In genomic region chr17:35243459-35244204, GRCh38 we compare ENCODE assay signal across 7 cellular contexts. TPM values are rescaled to one million over a fixed set of nuclear protein-coding genes. Genes with fewer than 3 reads are reported as not detected.
DNase-seq lines count a peak whose midpoint lies in the region; ATAC-seq and TF ChIP-seq lines count a peak whose summit lies in the region.

No MANE protein-coding gene starts in this region.

- peak overlapping the region; percentile 94 for H3K4me2 ChIP-seq in OCI-LY1 (ENCODE audit: low read length)

- H3K27me3 ChIP-seq in OCI-LY1 (ENCODE audit: insufficient read depth, low read length): no peaks in the 10 kb centered on the region

- H3K4me3 Mint-ChIP-seq in natural killer cell treated with Interleukin-12 subunit alpha and Interleukin-12 subunit beta and Interleukin-15 and Interleukin-18, amount 100 ng/mL, for 72 hours: peak overlapping the region; percentile 96

- H3F3A ChIP-seq in OCI-LY1 (ENCODE audit: insufficient read depth, low read length): no peaks in the 10 kb centered on the region

- H3K79me2 ChIP-seq in OCI-LY1 (ENCODE audit: insufficient read depth, low read length): no peaks in the 10 kb centered on the region

- H3K36me3 Mint-ChIP-seq in natural killer cell treated with Interleukin-12 subunit alpha and Interleukin-12 subunit beta and Interleukin-15 and Interleukin-18, amount 100 ng/mL, for 72 hours: peaks cover 18% of the 10 kb centered on the region

- peak; percentile 36 for DNase-seq in activated T-helper 1 cell treated with Interleukin-2 at 50 U/mL for 16 hours (ENCODE audit: low read depth)
- DNase-seq in fibroblast of peridontal ligament (ENCODE audit: extremely low read depth): peak; percentile 78
- peak; percentile 78 for DNase-seq in natural killer cell treated with Interleukin-12 subunit alpha and Interleukin-12 subunit beta and Interleukin-15 and Interleukin-18, amount 100 ng/mL, for 72 hours (ENCODE audit: low spot score)
- DNase-seq in SIG-M5 treated with dmso at 0.1 percent for 504 hours (lab: John Stamatoyannopoulos, UW; ENCODE audit: unreplicated experiment): no peak

- TF ChIP-seq CTCF in OCI-LY1 (IDR thresholded peaks at IDR 0.05; ENCODE audit: low read length): no peak

- peaks cover 65 to 70% of the 10 kb centered on the region in 2 donors for H3K4me1 Mint-ChIP-seq in natural killer cell treated with Interleukin-12 subunit alpha and Interleukin-12 subunit beta and Interleukin-15 and Interleukin-18, amount 100 ng/mL, for 72 hours (ENCODE audit: low read depth in 2 of 2)

- no peaks in the 10 kb centered on the region for H3K9me3 ChIP-seq in OCI-LY1 (ENCODE audit: low read length)

- peaks cover 22% of the 10 kb centered on the region for H3K4me1 ChIP-seq in OCI-LY1 (ENCODE audit: insufficient read depth, low read length, severe bottlenecking)

- H3K27ac Mint-ChIP-seq in natural killer cell treated with Interleukin-12 subunit alpha and Interleukin-12 subunit beta and Interleukin-15 and Interleukin-18, amount 100 ng/mL, for 72 hours: peak overlapping the region; percentile 92 to 98

- ATAC-seq in GM21717 (IDR thresholded peaks at IDR 0.05; ENCODE audit: unreplicated experiment): peak; percentile 7
- peak; percentile 60 to 66 for ATAC-seq in natural killer cell treated with Interleukin-12 subunit alpha and Interleukin-12 subunit beta and Interleukin-15 and Interleukin-18, amount 100 ng/mL, for 72 hours

- no peaks in the 10 kb centered on the region for H3K36me3 ChIP-seq in OCI-LY1 (ENCODE audit: insufficient read depth, low read length)

- H3K4me3 ChIP-seq in OCI-LY1 (ENCODE audit: low read depth, low read length, poor library complexity, severe bottlenecking): peak overlapping the region; percentile 91

- H3K27ac ChIP-seq in OCI-LY1 (ENCODE audit: low read depth, low read length, poor library complexity, severe bottlenecking) (no peak overlapping the region), temporal lobe (ENCODE audit: low read depth, low read length) (peak overlapping the region; percentile 62)

- H3K27me3 Mint-ChIP-seq in natural killer cell treated with Interleukin-12 subunit alpha and Interleukin-12 subunit beta and Interleukin-15 and Interleukin-18, amount 100 ng/mL, for 72 hours: no peaks in the 10 kb centered on the region

- H2AFZ ChIP-seq in OCI-LY1 (ENCODE audit: low read length): peak overlapping the region; percentile 97

- H3K9me2 ChIP-seq in OCI-LY1 (ENCODE audit: low read depth, low read length): no peaks in the 10 kb centered on the region

- no peaks in the 10 kb centered on the region for H3K9me3 Mint-ChIP-seq in natural killer cell treated with Interleukin-12 subunit alpha and Interleukin-12 subunit beta and Interleukin-15 and Interleukin-18, amount 100 ng/mL, for 72 hours

- H3K9ac ChIP-seq in OCI-LY1 (ENCODE audit: low read length): peak overlapping the region; percentile 81

- no peaks in the 10 kb centered on the region for H4K20me1 ChIP-seq in OCI-LY1 (ENCODE audit: insufficient read depth, low read length)

RNA-seq across cellular contexts. Expression of gene SLFN5, which starts 0.8 kb away (rescaled TPM):
- total RNA-seq in natural killer cell treated with Interleukin-12 subunit alpha and Interleukin-12 subunit beta and Interleukin-15 and Interleukin-18, amount 100 ng/mL, for 72 hours: 10 to 100 TPM; 29.0 to 46.7 TPM
- 2.7 TPM for total RNA-seq in temporal lobe

RNA-seq across cellular contexts. Expression of gene SLC35G3, which starts 49.4 kb away (rescaled TPM):
- total RNA-seq in natural killer cell treated with Interleukin-12 subunit alpha and Interleukin-12 subunit beta and Interleukin-15 and Interleukin-18, amount 100 ng/mL, for 72 hours: not detected
- not detected for total RNA-seq in temporal lobe
